8 cellular contexts compared by ENCODE assay signal in the genomic region with DNA sequence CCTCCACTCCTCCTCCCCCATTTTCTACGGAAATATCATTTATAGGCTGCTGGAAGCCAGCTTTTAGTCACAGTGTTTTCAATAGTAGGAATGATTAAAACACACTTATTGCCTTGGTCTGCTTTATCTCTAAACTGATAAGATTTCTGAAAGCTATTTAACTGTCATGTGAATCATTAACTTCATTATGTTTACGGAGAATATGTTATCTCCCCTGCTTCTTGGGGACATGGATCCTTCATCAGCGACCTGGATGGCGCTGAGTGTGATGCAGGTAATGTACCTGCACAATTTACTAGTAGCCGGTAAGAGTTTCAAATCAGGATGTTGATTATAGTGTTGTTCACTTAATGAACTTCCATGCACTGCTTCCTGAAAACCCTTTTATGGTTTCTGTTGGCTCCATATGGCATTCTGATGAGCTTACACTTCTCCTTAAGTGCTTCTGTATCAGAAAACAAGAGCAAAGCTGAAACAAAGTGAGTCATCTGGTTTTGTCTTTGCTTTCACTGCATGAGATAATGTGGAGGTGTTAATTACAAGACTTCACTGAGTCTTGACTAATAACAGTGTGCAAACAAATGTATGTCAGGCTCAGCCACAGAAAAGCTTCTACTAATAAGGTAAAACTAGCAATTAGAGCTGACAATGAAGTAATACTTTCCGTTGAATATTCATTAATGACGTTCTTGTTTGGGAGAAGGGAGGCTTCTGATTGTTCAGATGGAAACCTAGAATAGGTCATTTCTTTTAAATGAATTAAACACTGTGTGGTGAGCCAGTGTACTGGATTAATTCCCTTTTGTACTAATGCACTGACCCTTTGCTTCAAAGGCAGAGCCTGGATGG.
DNase-seq lines count a peak whose midpoint lies in the region; ATAC-seq and TF ChIP-seq lines count a peak whose summit lies in the region.

No MANE protein-coding gene starts in this region.

- no peaks in the 10 kb centered on the region for H3K36me3 Mint-ChIP-seq in stimulated activated naive B cell treated with anti-CD40 and anti-IgM and Interleukin-4, amounts not matched to agents 10 μg/mL and 1 μg/mL and 100 μg/mL, for 72 hours
- no peaks in the 10 kb centered on the region for H3K36me3 Mint-ChIP-seq in CD4-positive, alpha-beta T cell (ENCODE audit: low read depth)

- H3K4me1 Mint-ChIP-seq in stimulated activated naive B cell treated with anti-CD40 and anti-IgM and Interleukin-4, amounts not matched to agents 10 μg/mL and 1 μg/mL and 100 μg/mL, for 72 hours: peaks cover 35 to 76% of the 10 kb centered on the region in 2 donors
- H3K4me1 Mint-ChIP-seq in CD4-positive, alpha-beta T cell (ENCODE audit: low read depth): no peaks in the 10 kb centered on the region

- DNase-seq in NCI-H1417 treated with DMSO at 0.1 percent for 48 hours (lab: John Stamatoyannopoulos, UW) (peak; percentile 74), dorsolateral prefrontal cortex (no peak), SHP77 treated with DMSO at 0.1 percent for 48 hours (lab: John Stamatoyannopoulos, UW) (no peak)
- no peak for DNase-seq in stimulated activated naive B cell treated with anti-CD40 and anti-IgM and Interleukin-4, amounts not matched to agents 10 μg/mL and 1 μg/mL and 100 μg/mL, for 72 hours
- DNase-seq in CD4-positive, alpha-beta T cell: no peak
- DNase-seq in central memory CD4-positive, alpha-beta T cell: no peak

- no peak for TF ChIP-seq CTCF in dorsolateral prefrontal cortex (IDR thresholded peaks at IDR 0.05 in 54 of 56, conservative IDR thresholded peaks at IDR 0.05 in 2 of 56; ENCODE audit: low read depth in 1 of 56, partially characterized antibody in 56 of 56)
- TF ChIP-seq CTCF in CD4-positive, alpha-beta T cell (IDR thresholded peaks at IDR 0.05): no peak

- no peak overlapping the region for H3K4me3 ChIP-seq in dorsolateral prefrontal cortex

- H3K27ac Mint-ChIP-seq in stimulated activated naive B cell treated with anti-CD40 and anti-IgM and Interleukin-4, amounts not matched to agents 10 μg/mL and 1 μg/mL and 100 μg/mL, for 72 hours: peak overlapping the region; percentile 49
- no peak overlapping the region for H3K27ac Mint-ChIP-seq in CD4-positive, alpha-beta T cell

- no peak overlapping the region for H3K4me3 Mint-ChIP-seq in stimulated activated naive B cell treated with anti-CD40 and anti-IgM and Interleukin-4, amounts not matched to agents 10 μg/mL and 1 μg/mL and 100 μg/mL, for 72 hours
- no peak overlapping the region for H3K4me3 Mint-ChIP-seq in CD4-positive, alpha-beta T cell

- POLR2A ChIA-PET in CD4-positive, alpha-beta T cell (lab: Charles Lee): no interaction called here

- H3K27ac ChIP-seq in dorsolateral prefrontal cortex: peak overlapping the region in 44 of 59 donors; percentile 1 to 98 (median 90)
- no peak overlapping the region for H3K27ac ChIP-seq in CD4-positive, alpha-beta T cell (ENCODE audit: low read depth, low read length)

- intact Hi-C loops in dorsolateral prefrontal cortex (cut with DNase I): loop anchor here (5.0 kb wide), 2 partner anchors 73 to 162 kb away; a partner anchor contains a TSS
- intact Hi-C loops in CD4-positive, alpha-beta T cell (cut with DNase I, micrococcal nuclease): no loop called here

- H3K9me3 ChIP-seq in CD4-positive, alpha-beta T cell (ENCODE audit: control insufficient read depth, low read length): no peaks in the 10 kb centered on the region

- CTCF ChIA-PET in CD4-positive, alpha-beta T cell (lab: Charles Lee): no interaction called here

- H3K27me3 Mint-ChIP-seq in stimulated activated naive B cell treated with anti-CD40 and anti-IgM and Interleukin-4, amounts not matched to agents 10 μg/mL and 1 μg/mL and 100 μg/mL, for 72 hours: no peaks in the 10 kb centered on the region
- no peaks in the 10 kb centered on the region for H3K27me3 Mint-ChIP-seq in CD4-positive, alpha-beta T cell

- H3K27me3 ChIP-seq in dorsolateral prefrontal cortex: no peaks in the 10 kb centered on the region
- no peaks in the 10 kb centered on the region for H3K27me3 ChIP-seq in CD4-positive, alpha-beta T cell (ENCODE audit: control insufficient read depth, insufficient read depth, low read length)

- ATAC-seq in GM18519 (IDR thresholded peaks at IDR 0.05; ENCODE audit: low FRiP score, unreplicated experiment): peak; percentile 92
- ATAC-seq in HG02642 (IDR thresholded peaks at IDR 0.05; ENCODE audit: poor library complexity, unreplicated experiment): peak; percentile 79
- ATAC-seq in stimulated activated naive B cell treated with anti-CD40 and anti-IgM and Interleukin-4, amounts not matched to agents 10 μg/mL and 1 μg/mL and 100 μg/mL, for 72 hours (replicated peaks): peak; percentile 86 to 88
- no peak for ATAC-seq in CD4-positive, alpha-beta T cell (ENCODE audit: poor library complexity)

- H3K9me3 Mint-ChIP-seq in stimulated activated naive B cell treated with anti-CD40 and anti-IgM and Interleukin-4, amounts not matched to agents 10 μg/mL and 1 μg/mL and 100 μg/mL, for 72 hours: peaks cover 0 to 1% of the 10 kb centered on the region in 2 donors
- H3K9me3 Mint-ChIP-seq in CD4-positive, alpha-beta T cell: no peaks in the 10 kb centered on the region

Comparison
In these comparisons a context has a peak if more than half of its experiments do, and no peak if none do; other contexts are left out.
1. intact Hi-C loops: an anchor here in dorsolateral prefrontal cortex (5.0 kb wide); none called in CD4-positive, alpha-beta T cell.